1 cellular context compared by ENCODE assay signal in genomic region chr5:177256296-177256695, GRCh38.
TF ChIP-seq lines count a peak whose summit lies in the region.

No MANE protein-coding gene starts in this region.

TF ChIP-seq in GM23338, 12 proteins besides CTCF, POLR2A, EP300 and RAD21 (continued from another document):
- TF ChIP-seq ZNF462 (CRISPR knock-in tag; IDR thresholded peaks at IDR 0.05) (no peak), POLR2AphosphoS5 (IDR thresholded peaks at IDR 0.05; ENCODE audit: low read depth) (no peak), ZNF331 (CRISPR knock-in tag; IDR thresholded peaks at IDR 0.05; ENCODE audit: low read depth) (no peak), NANOG (IDR thresholded peaks at IDR 0.05; ENCODE audit: borderline replicate concordance) (no peak), STAT1 (IDR thresholded peaks at IDR 0.05; ENCODE audit: unreplicated experiment) (no peak), CREB1 (CRISPR knock-in tag; IDR thresholded peaks at IDR 0.05; ENCODE audit: low read depth) (no peak), REST (IDR thresholded peaks at IDR 0.05; ENCODE audit: unreplicated experiment) (no peak), ZNF114 (CRISPR knock-in tag; IDR thresholded peaks at IDR 0.05) (no peak), ETS1 (IDR thresholded peaks at IDR 0.05) (no peak), JUNB (IDR thresholded peaks at IDR 0.05; ENCODE audit: unreplicated experiment) (no peak), EZH2phosphoT487 (IDR thresholded peaks at IDR 0.05; ENCODE audit: unreplicated experiment) (no peak)
